ENCODE assay signal across 8 cellular contexts in genomic region chr9:137227057-137227852, GRCh38. TPM values are rescaled to one million over a fixed set of nuclear protein-coding genes. Genes with fewer than 3 reads are reported as not detected.
A peak's percentile ranks its signal among the peaks of the same experiment; 100 is the strongest.
DNase-seq lines count a peak whose midpoint lies in the region; ATAC-seq, FAIRE-seq and TF ChIP-seq lines count a peak whose summit lies in the region.

RNF224 (plus strand) TSS chr9:137227502; CDS start chr9:137228336, 834 bp downstream.

- ATAC-seq in WTC11 (peak; percentile 58), HG02571 (IDR thresholded peaks at IDR 0.05; ENCODE audit: unreplicated experiment) (no peak)

- in situ Hi-C loops in T47D (cut with HindIII; ENCODE audit: low pct_unique_long_range_greater_than_20kb, low sequenced_read_pairs): no loop called here

- H3K9ac ChIP-seq in kidney (ENCODE audit: low read length in 2 of 2): peak within 1 kb of the TSS in 1 of 2 donors; percentile 29

- H3K9me3 ChIP-seq in kidney (ENCODE audit: control insufficient read depth in 1 of 2, low read length in 2 of 2): no peaks in the 10 kb centered on the region

- peak within 1 kb of the TSS; percentile 53 for H3K4me3 Mint-ChIP-seq in WTC11

- intact Hi-C loops in kidney (cut with DNase I): no loop called here

- TF ChIP-seq CTCF in WTC11 (IDR thresholded peaks at IDR 0.05) (peak; percentile 85), kidney (IDR thresholded peaks at IDR 0.05; ENCODE audit: borderline replicate concordance, extremely low read depth, insufficient read depth) (peak; percentile 86)

- DNase-seq in NCI-H2081 (lab: John Stamatoyannopoulos, UW) (peak; percentile 71 to 73), NCI-H2081 treated with DMSO at 0.1 percent for 48 hours (lab: John Stamatoyannopoulos, UW) (no peak), NCI-H2107 (lab: John Stamatoyannopoulos, UW) (peak; percentile 62), WTC11 (ENCODE audit: low spot score) (peak; percentile 91), T47D (ENCODE audit: low read depth in 1 of 2, low spot score in 1 of 2) (peak; percentile 93 to 94), kidney (peak; percentile 97)
- peak; percentile 83 to 88 for DNase-seq in stimulated activated CD4-positive, alpha-beta T cell treated with anti-CD3 and anti-CD28 coated beads, Interleukin-2, amount 100 ng/mL, for 24 hours

- POLR2A ChIA-PET in WTC11 (lab: Charles Lee): interaction anchor here (1.0 kb wide), 3 partner anchors 13 to 38 kb away, joined by 3 to 4 read pairs (median 3); partner anchors contain the start of genes SSNA1, TPRN and TUBB4B

- no peaks in the 10 kb centered on the region for H3K9me3 Mint-ChIP-seq in WTC11

- H3K27ac ChIP-seq in kidney (ENCODE audit: low read depth in 2 of 2, low read length in 2 of 2): peak within 1 kb of the TSS; percentile 45 to 71

- no peak within 1 kb of the TSS; the same call in 1 of the 2 replicates for H3K27ac Mint-ChIP-seq in WTC11

- peaks cover 18 to 35% of the 10 kb centered on the region in 2 donors for H3K4me1 ChIP-seq in kidney (ENCODE audit: control insufficient read depth in 1 of 2, insufficient read depth in 1 of 2, low read depth in 1 of 2, low read length in 2 of 2)

- CTCF ChIA-PET in WTC11 (lab: Charles Lee): interaction anchor here (0.5 to 8.9 kb wide), 38 partner anchors 8 to 279 kb away, joined by 3 to 143 read pairs (median 6); partner anchors contain the start of genes ANAPC2, EXD3, LRRC26 and MAN1B1

- peaks cover 3% of the 10 kb centered on the region for H3K4me1 Mint-ChIP-seq in WTC11

- H3K36me3 Mint-ChIP-seq in WTC11: no peaks in the 10 kb centered on the region

- H3K4me3 ChIP-seq in kidney (ENCODE audit: low read length in 2 of 2): no peak within 1 kb of the TSS

- no peaks in the 10 kb centered on the region for H3K36me3 ChIP-seq in kidney (ENCODE audit: control insufficient read depth in 1 of 2, insufficient read depth in 2 of 2, low read length in 2 of 2)

- FAIRE-seq in kidney (lab: Jason Lieb, UNC): no peak

- H3K27me3 Mint-ChIP-seq in WTC11 (ENCODE audit: low read depth): no peaks in the 10 kb centered on the region

TF ChIP-seq in WTC11, 78 proteins besides CTCF, POLR2A, EP300 and RAD21 (continues in another document):
- TF ChIP-seq MXD4 (CRISPR knock-in tag; IDR thresholded peaks at IDR 0.05; ENCODE audit: borderline replicate concordance) (no peak), CDX4 (CRISPR knock-in tag; IDR thresholded peaks at IDR 0.05; ENCODE audit: borderline replicate concordance) (no peak), PRDM15 (CRISPR knock-in tag; IDR thresholded peaks at IDR 0.05) (no peak), GTF2I (CRISPR knock-in tag; conservative IDR thresholded peaks at IDR 0.05) (no peak), ZNF263 (CRISPR knock-in tag; IDR thresholded peaks at IDR 0.05; ENCODE audit: low read depth) (no peak), OVOL2 (CRISPR knock-in tag; IDR thresholded peaks at IDR 0.05; ENCODE audit: borderline replicate concordance) (no peak), ZNF281 (CRISPR knock-in tag; IDR thresholded peaks at IDR 0.05) (no peak), ZNF121 (CRISPR knock-in tag; IDR thresholded peaks at IDR 0.05) (no peak), NFATC4 (CRISPR knock-in tag; IDR thresholded peaks at IDR 0.05) (no peak), SMAD4 (CRISPR knock-in tag; IDR thresholded peaks at IDR 0.05) (no peak), FOXP4 (CRISPR knock-in tag; IDR thresholded peaks at IDR 0.05) (no peak), ZBTB43 (CRISPR knock-in tag; IDR thresholded peaks at IDR 0.05) (no peak)
- TF ChIP-seq, protein P1, sequence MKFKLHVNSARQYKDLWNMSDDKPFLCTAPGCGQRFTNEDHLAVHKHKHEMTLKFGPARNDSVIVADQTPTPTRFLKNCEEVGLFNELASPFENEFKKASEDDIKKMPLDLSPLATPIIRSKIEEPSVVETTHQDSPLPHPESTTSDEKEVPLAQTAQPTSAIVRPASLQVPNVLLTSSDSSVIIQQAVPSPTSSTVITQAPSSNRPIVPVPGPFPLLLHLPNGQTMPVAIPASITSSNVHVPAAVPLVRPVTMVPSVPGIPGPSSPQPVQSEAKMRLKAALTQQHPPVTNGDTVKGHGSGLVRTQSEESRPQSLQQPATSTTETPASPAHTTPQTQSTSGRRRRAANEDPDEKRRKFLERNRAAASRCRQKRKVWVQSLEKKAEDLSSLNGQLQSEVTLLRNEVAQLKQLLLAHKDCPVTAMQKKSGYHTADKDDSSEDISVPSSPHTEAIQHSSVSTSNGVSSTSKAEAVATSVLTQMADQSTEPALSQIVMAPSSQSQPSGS (CRISPR knock-in tag; IDR thresholded peaks at IDR 0.05; ENCODE audit: borderline replicate concordance, low read depth): no peak

RNA-seq across cellular contexts. Expression of gene RNF224, which starts in this region (rescaled TPM):
- total RNA-seq in WTC11 (2021): 0.32 to 0.59 TPM (median 0.41 TPM) in 3 replicates
- 0.85 TPM for total RNA-seq in kidney
- 0.80 TPM for polyA plus RNA-seq in kidney (ENCODE audit: insufficient read depth, low read depth, low replicate concordance)

Comparison
In these comparisons a context has a peak if more than half of its experiments do, and no peak if none do; other contexts are left out.
1. Peak in DNase-seq and ATAC-seq in WTC11; RNA of the gene not detected or under 1 TPM.
2. Peak in DNase-seq and H3K27ac ChIP-seq in kidney; RNA of the gene not detected or under 1 TPM.